ENCODE assay signal across 19 cellular contexts in the genomic region with DNA sequence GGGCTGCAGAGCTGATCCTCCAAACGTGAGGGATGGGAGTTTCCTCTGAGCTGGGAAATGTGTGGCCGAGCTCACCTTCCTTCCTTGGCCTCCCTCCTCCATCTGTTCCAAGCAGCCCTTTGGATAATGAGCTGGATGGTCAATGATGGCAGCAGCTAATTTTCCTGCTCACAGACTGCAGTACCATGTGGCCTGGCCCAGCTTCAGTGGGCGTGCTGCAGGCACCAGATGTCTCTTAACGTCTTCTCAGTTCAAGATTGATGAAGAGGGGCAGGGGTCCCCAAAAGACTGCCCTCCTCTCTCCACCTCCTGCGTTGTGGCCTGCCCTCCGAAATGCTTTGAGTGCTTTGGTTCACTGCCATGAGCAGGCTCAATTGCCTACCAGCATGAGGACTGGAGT.
"Had no signal": no experiment of that assay in that cellular context is flagged by ENCODE, and none has a peak within 500 bp of the region (broad histone marks: within the 10 kb centered on the region; RNA-seq: fewer than 3 reads in every experiment).

No MANE protein-coding gene starts in this region.

- H3K9me3 Mint-ChIP-seq: activated CD4-positive, alpha-beta memory T cell treated with anti-CD3 and anti-CD28 coated beads, Interleukin-2, amount 10 ng/mL, durations not matched to agents 7 days and 5 days; activated naive CD8-positive, alpha-beta T cell treated with anti-CD3 and anti-CD28 coated beads, Interleukin-2, amount 50 U/mL, for 24 hours; natural killer cell treated with Interleukin-12 subunit alpha and Interleukin-12 subunit beta and Interleukin-15 and Interleukin-18, amount 100 ng/mL, for 72 hours had no signal

- H3K27ac ChIP-seq: body of pancreas, heart right ventricle, right lobe of liver, skin epidermis had no signal

- H3K4me1 ChIP-seq: body of pancreas, heart right ventricle, right lobe of liver had no signal

- H3K4me1 Mint-ChIP-seq: activated CD4-positive, alpha-beta memory T cell treated with anti-CD3 and anti-CD28 coated beads, Interleukin-2, amount 10 ng/mL, durations not matched to agents 7 days and 5 days; activated CD4-positive, alpha-beta T cell treated with anti-CD3 and anti-CD28 coated beads, Interleukin-2, amount 10 ng/mL, durations not matched to agents 24 days and 14 days; memory B cell; stimulated activated memory B cell treated with anti-CD40 and anti-IgM and Interleukin-4, amounts not matched to agents 10 μg/mL and 1 μg/mL and 100 μg/mL, for 72 hours had no signal

- H3K9me3 ChIP-seq: body of pancreas, heart right ventricle, right lobe of liver had no signal

- H3K36me3 Mint-ChIP-seq: memory B cell; natural killer cell treated with Interleukin-12 subunit alpha and Interleukin-12 subunit beta and Interleukin-15 and Interleukin-18, amount 100 ng/mL, for 72 hours; stimulated activated memory B cell treated with anti-CD40 and anti-IgM and Interleukin-4, amounts not matched to agents 10 μg/mL and 1 μg/mL and 100 μg/mL, for 72 hours had no signal

- H3K27ac Mint-ChIP-seq: activated CD4-positive, alpha-beta memory T cell treated with anti-CD3 and anti-CD28 coated beads, Interleukin-2, amount 10 ng/mL, durations not matched to agents 7 days and 5 days; activated CD4-positive, alpha-beta T cell treated with anti-CD3 and anti-CD28 coated beads, Interleukin-2, amount 10 ng/mL, durations not matched to agents 24 days and 14 days; activated naive CD8-positive, alpha-beta T cell treated with anti-CD3 and anti-CD28 coated beads, Interleukin-2, amount 50 U/mL, for 24 hours; memory B cell; natural killer cell treated with Interleukin-12 subunit alpha and Interleukin-12 subunit beta and Interleukin-15 and Interleukin-18, amount 100 ng/mL, for 72 hours; stimulated activated memory B cell treated with anti-CD40 and anti-IgM and Interleukin-4, amounts not matched to agents 10 μg/mL and 1 μg/mL and 100 μg/mL, for 72 hours had no signal

- H3K4me3 Mint-ChIP-seq: activated CD4-positive, alpha-beta memory T cell treated with anti-CD3 and anti-CD28 coated beads, Interleukin-2, amount 10 ng/mL, durations not matched to agents 7 days and 5 days; activated CD4-positive, alpha-beta T cell treated with anti-CD3 and anti-CD28 coated beads, Interleukin-2, amount 10 ng/mL, durations not matched to agents 24 days and 14 days; activated naive CD8-positive, alpha-beta T cell treated with anti-CD3 and anti-CD28 coated beads, Interleukin-2, amount 50 U/mL, for 24 hours; memory B cell; natural killer cell treated with Interleukin-12 subunit alpha and Interleukin-12 subunit beta and Interleukin-15 and Interleukin-18, amount 100 ng/mL, for 72 hours; stimulated activated memory B cell treated with anti-CD40 and anti-IgM and Interleukin-4, amounts not matched to agents 10 μg/mL and 1 μg/mL and 100 μg/mL, for 72 hours had no signal

- DNase-seq: activated CD4-positive, alpha-beta memory T cell treated with anti-CD3 and anti-CD28 coated beads, Interleukin-2, amount 10 ng/mL, durations not matched to agents 7 days and 5 days; activated CD4-positive, alpha-beta T cell treated with anti-CD3 and anti-CD28 coated beads, Interleukin-2, amount 10 ng/mL, durations not matched to agents 24 days and 14 days; activated effector memory CD4-positive, alpha-beta T cell treated with anti-CD3 and anti-CD28 coated beads, Interleukin-2, amount 50 U/mL, for 16 hours; activated naive CD4-positive, alpha-beta T cell treated with anti-CD3 and anti-CD28 coated beads, Interleukin-2, amount 50 U/mL, for 16 hours; activated naive CD8-positive, alpha-beta T cell treated with anti-CD3 and anti-CD28 coated beads, Interleukin-2, amount 50 U/mL, for 24 hours; anterior cingulate cortex; body of pancreas; heart right ventricle; left colon; nucleus accumbens; right lobe of liver; stimulated activated CD4-positive, alpha-beta T cell treated with anti-CD3 and anti-CD28 coated beads, Interleukin-2, amount 100 ng/mL, for 24 hours had no signal

- H3K27me3 ChIP-seq: body of pancreas had no signal

- FAIRE-seq: endometrium, keratinocyte had no signal

- ATAC-seq: activated CD4-positive, CD25-positive, alpha-beta regulatory T cell treated with anti-CD3 and anti-CD28 coated beads, Interleukin-2, amount 50 U/mL, for 24 hours; activated naive CD8-positive, alpha-beta T cell treated with anti-CD3 and anti-CD28 coated beads, Interleukin-2, amount 50 U/mL, for 24 hours; body of pancreas; heart right ventricle; left colon; natural killer cell treated with Interleukin-12 subunit alpha and Interleukin-12 subunit beta and Interleukin-15 and Interleukin-18, amount 100 ng/mL, for 72 hours; right lobe of liver; stimulated activated memory B cell treated with anti-CD40 and anti-IgM and Interleukin-4, amounts not matched to agents 10 μg/mL and 1 μg/mL and 100 μg/mL, for 72 hours had no signal

- H3K36me3 ChIP-seq: heart right ventricle, right lobe of liver had no signal

- H3K4me3 ChIP-seq: body of pancreas, heart right ventricle, right lobe of liver, skin epidermis had no signal
